22 cellular contexts compared by ENCODE assay signal in the genomic region with DNA sequence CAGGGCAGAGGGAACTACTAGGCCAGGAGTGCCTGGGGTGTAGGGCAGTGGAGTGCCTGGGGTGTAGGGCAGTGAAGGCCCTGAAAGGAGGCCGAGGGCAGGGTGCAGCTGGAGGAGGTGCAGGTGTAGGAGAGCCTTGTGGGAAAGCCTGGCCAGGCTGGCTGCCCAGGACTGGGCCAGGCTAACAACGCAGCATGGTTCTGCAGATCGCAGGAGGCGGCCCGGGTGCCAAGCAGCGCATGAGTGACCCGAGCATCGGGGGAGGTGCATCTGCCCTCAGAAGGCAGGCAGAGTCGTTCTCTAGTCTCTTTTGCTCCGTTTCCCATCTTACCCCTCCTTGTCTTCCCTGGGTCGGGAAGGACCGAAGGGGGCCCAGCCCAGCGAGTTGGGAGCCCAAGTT.
"Had no signal": no experiment of that assay in that cellular context is flagged by ENCODE, and none has a peak within 500 bp of the region (broad histone marks: within the 10 kb centered on the region; RNA-seq: fewer than 3 reads in every experiment).

No MANE protein-coding gene starts in this region.

- ATAC-seq: Panc1, PC-3 had no signal

- H3K36me3 ChIP-seq: MG63 had no signal

- H3K27me3 ChIP-seq: MG63 had no signal

- H3K9ac ChIP-seq: SK-N-SH had no signal

- H3K9me2 ChIP-seq: SK-N-SH had no signal

- DNase-seq: KBM-7, MG63, NCI-H1092, NCI-H1105 treated with DMSO at 0.1 percent for 48 hours, NCI-H1417 treated with DMSO at 0.1 percent for 48 hours, NCI-H146, NCI-H1694 treated with DMSO at 0.1 percent for 48 hours, NCI-H1930, NCI-H2081, NCI-H2107, NCI-H226, NCI-H446, NCI-H510A, NCI-H524 treated with DMSO at 0.1 percent for 48 hours, NCI-H774, PC-3, SHP77, SK-N-SH, SW 1271 had no signal

- H3K27ac ChIP-seq: HL-60, RWPE1 had no signal

- H3K4me2 ChIP-seq: SK-N-SH had no signal

- H3K4me3 ChIP-seq: MG63 had no signal

- H3K9me3 ChIP-seq: MG63, SK-N-SH had no signal
